Comparison of ENCODE assay signal across 1 cellular context in the genomic region with DNA sequence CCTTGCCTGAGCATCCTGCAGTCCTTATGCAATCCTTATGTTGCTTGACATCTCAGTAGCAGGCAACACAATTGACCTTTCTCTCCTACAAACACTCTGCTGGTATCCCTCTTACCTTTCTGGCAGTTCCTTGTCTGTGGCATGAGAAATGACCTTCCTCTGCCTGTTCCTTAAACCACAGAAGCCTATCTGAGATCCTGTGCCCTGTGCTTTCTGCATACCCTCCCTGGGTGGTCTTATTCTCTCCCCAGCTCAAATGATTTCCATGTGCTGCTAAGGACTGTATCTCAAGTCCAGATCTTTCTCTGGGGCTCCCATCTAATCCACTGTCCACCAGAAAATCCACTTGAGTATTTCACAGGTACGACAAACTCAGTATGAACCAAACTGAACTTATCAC.
TF ChIP-seq lines count a peak whose summit lies in the region.

No MANE protein-coding gene starts in this region.

TF ChIP-seq in H1, 55 proteins besides CTCF, POLR2A, EP300 and RAD21:
- TF ChIP-seq RNF2 (IDR thresholded peaks at IDR 0.05; ENCODE audit: borderline replicate concordance, low read depth, low read length, missing control alignments, poor library complexity, severe bottlenecking) (no peak), RFX5 (IDR thresholded peaks at IDR 0.05; ENCODE audit: borderline replicate concordance, low read depth, low read length) (no peak)
